32 cellular contexts compared by ENCODE assay signal in genomic region chr21:36344931-36345330, GRCh38.
"Had no signal": no experiment of that assay in that cellular context is flagged by ENCODE, and none has a peak within 500 bp of the region (broad histone marks: within the 10 kb centered on the region; RNA-seq: fewer than 3 reads in every experiment).

No MANE protein-coding gene starts in this region.

- H3K4me1 ChIP-seq: breast epithelium had no signal

- H3K4me3 ChIP-seq: adrenal gland, body of pancreas, breast epithelium had no signal

- H3K27me3 ChIP-seq: adrenal gland, body of pancreas, brain microvascular endothelial cell, breast epithelium had no signal

- FAIRE-seq: astrocyte had no signal

- H3K9me3 ChIP-seq: adrenal gland, body of pancreas, breast epithelium had no signal

- H3K27ac ChIP-seq: adrenal gland, body of pancreas, brain microvascular endothelial cell, breast epithelium had no signal

- ATAC-seq: activated CD8-positive, alpha-beta T cell treated with anti-CD3 and anti-CD28 coated beads for 36 hours; activated naive CD4-positive, alpha-beta T cell treated with anti-CD3 and anti-CD28 coated beads, Interleukin-2, amount 50 U/mL, for 72 hours; activated T-cell treated with anti-CD3 and anti-CD28 coated beads, Interleukin-2, amount 50 U/mL, for 4 hours; activated T-cell treated with anti-CD3 and anti-CD28 coated beads, Interleukin-2, amount 50 U/mL, for 72 hours; activated T-helper 17 cell treated with anti-CD3 and anti-CD28 coated beads, Interleukin-2, amount 50 U/mL, for 72 hours; body of pancreas had no signal

- DNase-seq: activated B cell treated with CpG ODN at 0.5 μM for 24 hours; activated CD4-positive, alpha-beta memory T cell treated with anti-CD3 and anti-CD28 coated beads for 36 hours; activated CD4-positive, alpha-beta T cell treated with anti-CD3 and anti-CD28 coated beads for 4 hours; activated CD4-positive, alpha-beta T cell treated with anti-CD3 and anti-CD28 coated beads, Interleukin-2, amount 10 ng/mL, durations not matched to agents 24 days and 14 days; activated CD4-positive, alpha-beta T cell treated with anti-CD3 and anti-CD28 coated beads, Interleukin-2, amount 50 U/mL, for 1 hour; activated CD4-positive, alpha-beta T cell treated with anti-CD3 and anti-CD28 coated beads, Interleukin-2, amount 50 U/mL, for 4 hours; activated CD4-positive, CD25-positive, alpha-beta regulatory T cell treated with anti-CD3 and anti-CD28 coated beads, Interleukin-2, amount 50 U/mL, for 72 hours; activated CD8-positive, alpha-beta memory T cell treated with anti-CD3 and anti-CD28 coated beads, Interleukin-2, amount 50 U/mL, for 4 hours; activated CD8-positive, alpha-beta T cell treated with anti-CD3 and anti-CD28 coated beads for 36 hours; activated effector memory CD4-positive, alpha-beta T cell treated with anti-CD3 and anti-CD28 coated beads, Interleukin-2, amount 50 U/mL, for 16 hours; activated gamma-delta T cell treated with Interleukin-2 at 50 U/mL for 16 hours; activated naive CD4-positive, alpha-beta T cell; activated naive CD4-positive, alpha-beta T cell treated with anti-CD3 and anti-CD28 coated beads for 36 hours; activated naive CD4-positive, alpha-beta T cell treated with anti-CD3 and anti-CD28 coated beads, Interleukin-2, amount 50 U/mL, for 16 hours; activated naive CD8-positive, alpha-beta T cell treated with anti-CD3 and anti-CD28 coated beads for 36 hours; activated T-cell treated with anti-CD3 and anti-CD28 coated beads for 4 hours; activated T-cell treated with anti-CD3 and anti-CD28 coated beads, Interleukin-2, amount 50 U/mL, for 1 hour; activated T-cell treated with anti-CD3 and anti-CD28 coated beads, Interleukin-2, amount 50 U/mL, for 4 hours; activated T-cell treated with anti-CD3 and anti-CD28 coated beads, Interleukin-2, amount 50 U/mL, for 72 hours; adrenal gland; amniotic stem cell; aorta; body of pancreas; brain microvascular endothelial cell; central memory CD4-positive, alpha-beta T cell; T-helper 1 cell; T-helper 2 cell; T-helper 9 cell had no signal
